ENCODE assay signal across 23 cellular contexts in genomic region chr11:2853997-2854560, GRCh38.
"Had no signal": no experiment of that assay in that cellular context is flagged by ENCODE, and none has a peak within 500 bp of the region (broad histone marks: within the 10 kb centered on the region; RNA-seq: fewer than 3 reads in every experiment).

No MANE protein-coding gene starts in this region.

- H3K9me3 Mint-ChIP-seq: activated naive CD8-positive, alpha-beta T cell treated with anti-CD3 and anti-CD28 coated beads, Interleukin-2, amount 10 ng/mL, durations not matched to agents 7 days and 5 days; activated T-helper 17 cell treated with anti-CD3 and anti-CD28 coated beads, Interleukin-2, amount 50 U/mL, for 72 hours; central memory CD8-positive, alpha-beta T cell; nephron progenitor cell; stimulated activated naive CD8-positive, alpha-beta T cell treated with anti-CD3 and anti-CD28 coated beads, Interleukin-15, amount 100 ng/mL, for 72 hours had no signal

- H3K4me1 Mint-ChIP-seq: activated T-helper 17 cell treated with anti-CD3 and anti-CD28 coated beads, Interleukin-2, amount 50 U/mL, for 72 hours; central memory CD8-positive, alpha-beta T cell; stimulated activated naive CD8-positive, alpha-beta T cell treated with anti-CD3 and anti-CD28 coated beads, Interleukin-15, amount 100 ng/mL, for 72 hours had no signal

- H3K36me3 Mint-ChIP-seq: activated CD8-positive, alpha-beta memory T cell treated with anti-CD3 and anti-CD28 coated beads, Interleukin-2, amount 10 ng/mL, durations not matched to agents 7 days and 5 days; activated naive CD8-positive, alpha-beta T cell treated with anti-CD3 and anti-CD28 coated beads, Interleukin-2, amount 10 ng/mL, durations not matched to agents 7 days and 5 days had no signal

- H3K4me3 Mint-ChIP-seq: activated CD8-positive, alpha-beta memory T cell treated with anti-CD3 and anti-CD28 coated beads, Interleukin-2, amount 10 ng/mL, durations not matched to agents 7 days and 5 days; activated naive CD8-positive, alpha-beta T cell treated with anti-CD3 and anti-CD28 coated beads, Interleukin-2, amount 10 ng/mL, durations not matched to agents 7 days and 5 days; activated T-helper 17 cell treated with anti-CD3 and anti-CD28 coated beads, Interleukin-2, amount 50 U/mL, for 72 hours; central memory CD8-positive, alpha-beta T cell; nephron progenitor cell; stimulated activated naive CD8-positive, alpha-beta T cell treated with anti-CD3 and anti-CD28 coated beads, Interleukin-15, amount 100 ng/mL, for 72 hours had no signal

- DNase-seq: activated CD4-positive, alpha-beta T cell treated with anti-CD3 and anti-CD28 coated beads for 1 hour; activated CD4-positive, alpha-beta T cell treated with anti-CD3 and anti-CD28 coated beads, Interleukin-2, amount 50 U/mL, for 48 hours; activated CD8-positive, alpha-beta memory T cell treated with anti-CD3 and anti-CD28 coated beads, Interleukin-2, amount 10 ng/mL, durations not matched to agents 7 days and 5 days; activated naive CD4-positive, alpha-beta T cell; activated naive CD8-positive, alpha-beta T cell treated with anti-CD3 and anti-CD28 coated beads, Interleukin-2, amount 10 ng/mL, durations not matched to agents 7 days and 5 days; body of pancreas; colonic mucosa; erythroblast; hypothalamus; kidney; midbrain; nephron progenitor cell; stimulated activated naive CD8-positive, alpha-beta T cell treated with anti-CD3 and anti-CD28 coated beads, Interleukin-15, amount 100 ng/mL, for 72 hours; transverse colon; WERI-Rb-1 had no signal

- FAIRE-seq: endometrium, frontal cortex, kidney had no signal

- H3K27ac Mint-ChIP-seq: activated CD8-positive, alpha-beta memory T cell treated with anti-CD3 and anti-CD28 coated beads, Interleukin-2, amount 10 ng/mL, durations not matched to agents 7 days and 5 days; activated naive CD8-positive, alpha-beta T cell treated with anti-CD3 and anti-CD28 coated beads, Interleukin-2, amount 10 ng/mL, durations not matched to agents 7 days and 5 days; activated T-helper 17 cell treated with anti-CD3 and anti-CD28 coated beads, Interleukin-2, amount 50 U/mL, for 72 hours; nephron progenitor cell; stimulated activated naive CD8-positive, alpha-beta T cell treated with anti-CD3 and anti-CD28 coated beads, Interleukin-15, amount 100 ng/mL, for 72 hours had no signal

- H3K9me3 ChIP-seq: body of pancreas, colonic mucosa, left lung, prostate gland, right atrium auricular region, suprapubic skin, transverse colon had no signal

- H3K36me3 ChIP-seq: colonic mucosa, left lung, prostate gland, right atrium auricular region, suprapubic skin, transverse colon, WERI-Rb-1 had no signal

- H3K4me1 ChIP-seq: body of pancreas, colonic mucosa, left lung, prostate gland, right atrium auricular region, suprapubic skin, transverse colon had no signal

- H3K4me3 ChIP-seq: body of pancreas, colonic mucosa, left lung, prostate gland, right atrium auricular region, suprapubic skin, transverse colon had no signal

- H3K27ac ChIP-seq: body of pancreas, colonic mucosa, left lung, prostate gland, right atrium auricular region, suprapubic skin, transverse colon, WERI-Rb-1 had no signal

- H3K27me3 ChIP-seq: body of pancreas, colonic mucosa, left lung, right atrium auricular region, suprapubic skin, transverse colon had no signal

- ATAC-seq: activated CD8-positive, alpha-beta memory T cell treated with anti-CD3 and anti-CD28 coated beads, Interleukin-2, amount 10 ng/mL, durations not matched to agents 7 days and 5 days; activated T-helper 17 cell treated with anti-CD3 and anti-CD28 coated beads, Interleukin-2, amount 50 U/mL, for 72 hours; body of pancreas; left lung; stimulated activated naive CD8-positive, alpha-beta T cell treated with anti-CD3 and anti-CD28 coated beads, Interleukin-15, amount 100 ng/mL, for 72 hours had no signal
